ENCODE assay signal across 18 cellular contexts in the genomic region with DNA sequence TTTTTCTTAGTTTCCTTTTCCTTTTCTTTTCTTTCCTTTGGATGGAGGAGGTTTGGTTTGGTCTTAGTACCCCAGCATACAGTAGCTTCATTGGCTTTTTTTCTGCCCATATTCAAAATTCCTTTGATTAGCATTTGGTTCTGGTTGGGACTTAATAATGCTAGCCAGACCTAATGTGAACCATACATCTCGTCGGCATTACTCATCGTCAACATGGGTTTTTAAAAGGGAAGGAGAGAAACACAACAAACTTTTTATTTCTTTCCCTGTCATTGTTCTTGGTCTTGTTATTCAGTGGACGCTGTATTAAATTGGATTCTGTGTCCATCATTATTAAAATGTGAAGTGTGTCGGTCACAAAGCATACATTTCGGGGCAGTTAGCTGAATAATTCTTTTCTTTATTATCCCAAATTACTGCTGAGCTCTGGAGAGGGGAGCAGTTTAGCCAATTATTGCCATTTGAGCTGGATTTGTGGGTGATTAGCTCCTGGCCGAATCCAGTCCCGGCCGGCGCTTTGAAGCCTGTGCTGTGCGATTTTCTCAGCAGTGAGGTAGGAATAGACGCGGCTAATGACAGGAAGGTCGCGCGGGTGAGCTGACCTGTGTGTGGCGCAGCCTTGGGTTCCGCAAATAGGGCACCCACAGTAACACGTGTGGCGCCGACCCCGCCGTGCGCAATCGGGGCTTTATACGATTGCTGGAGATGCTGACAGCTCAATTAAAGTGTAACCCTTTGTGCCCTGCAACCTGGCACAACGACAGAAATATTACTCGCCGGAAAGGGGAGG.
A peak's percentile ranks its signal among the peaks of the same experiment; 100 is the strongest.
DNase-seq lines count a peak whose midpoint lies in the region; ATAC-seq and TF ChIP-seq lines count a peak whose summit lies in the region.
"Had no signal": no experiment of that assay in that cellular context is flagged by ENCODE, and none has a peak within 500 bp of the region (broad histone marks: within the 10 kb centered on the region; RNA-seq: fewer than 3 reads in every experiment).

No MANE protein-coding gene starts in this region.

- H4K20me1 ChIP-seq in GM23338 (replicated peaks; ENCODE audit: insufficient read depth): no peaks in the 10 kb centered on the region

- peaks cover 26% of the 10 kb centered on the region for H3K4me1 ChIP-seq in GM23338 (ENCODE audit: insufficient read depth)
- H3K4me1 ChIP-seq in ovary (ENCODE audit: insufficient read depth): peaks cover 1% of the 10 kb centered on the region
- H3K4me1 ChIP-seq: suprapubic skin had no signal

- H3K36me3 Mint-ChIP-seq in GM23338 (ENCODE audit: low read depth): peaks cover 1% of the 10 kb centered on the region; the same call in 2 of the 3 replicates

- H3K4me3 Mint-ChIP-seq in GM23338: peak overlapping the region; percentile 42

- intact Hi-C loops in sciatic nerve (cut with DNase I): no loop called here
- intact Hi-C loops in ovary (cut with DNase I): no loop called here

- DNase-seq in GM23338 (ENCODE audit: low spot score) (peak; percentile 32), astrocyte of the cerebellum (ENCODE audit: low read depth) (peak; percentile 34), foreskin fibroblast (peak; percentile 35 to 72), sciatic nerve (ENCODE audit: low spot score) (peak; percentile 46), ovary (no peak), ureter (ENCODE audit: low spot score) (no peak), activated T-cell treated with anti-CD3 and anti-CD28 coated beads for 4 hours (no peak)
- DNase-seq: activated CD4-positive, alpha-beta T cell treated with anti-CD3 and anti-CD28 coated beads for 4 hours; activated gamma-delta T cell; amniotic stem cell; GF-D8; left ventricle myocardium inferior; NCI-H446; RPMI8226; T1000 had no signal

- no peaks in the 10 kb centered on the region for H3F3A ChIP-seq in GM23338 (replicated peaks; ENCODE audit: low read depth)

- H3K4me2 ChIP-seq in GM23338: peak overlapping the region; percentile 70
- H3K4me2 ChIP-seq: BLaER1 treated with 17β-estradiol and CSF1 and Interleukin-3, amounts not matched to agents 10 nM and 100 nM had no signal

- H3K9me3 ChIP-seq in ovary: no peaks in the 10 kb centered on the region
- H3K9me3 ChIP-seq: suprapubic skin had no signal

- H3K4me3 ChIP-seq in GM23338 (peak overlapping the region; percentile 33; the same call in 1 of the 2 replicates), astrocyte of the cerebellum (ENCODE audit: low read depth, low read length) (peak overlapping the region; percentile 19), foreskin fibroblast (ENCODE audit: low read depth in 1 of 2, low read length in 2 of 2) (peak overlapping the region; percentile 4 to 15), ovary (no peak overlapping the region)
- H3K4me3 ChIP-seq: BLaER1 treated with 17β-estradiol and CSF1 and Interleukin-3, amounts not matched to agents 10 nM and 100 nM; gastroesophageal sphincter; left ventricle myocardium inferior; suprapubic skin had no signal

- H3K9me3 Mint-ChIP-seq in GM23338: peaks cover under 1% of the 10 kb centered on the region; the same call in 1 of the 3 replicates

- no peak overlapping the region for H2AFZ ChIP-seq in GM23338

- TF ChIP-seq EP300 in ovary (IDR thresholded peaks at IDR 0.05): no peak

- H3K27ac ChIP-seq in GM23338 (ENCODE audit: low read depth) (no peak overlapping the region), ovary (no peak overlapping the region)
- H3K27ac ChIP-seq: BLaER1 treated with 17β-estradiol and CSF1 and Interleukin-3, amounts not matched to agents 10 nM and 100 nM; gastroesophageal sphincter; left ventricle myocardium inferior; suprapubic skin had no signal

- H3K4me1 Mint-ChIP-seq in GM23338: peaks cover 44% of the 10 kb centered on the region

- no peaks in the 10 kb centered on the region for H3K36me3 ChIP-seq in GM23338 (ENCODE audit: insufficient read depth)
- H3K36me3 ChIP-seq in ovary: no peaks in the 10 kb centered on the region
- H3K36me3 ChIP-seq: gastroesophageal sphincter, left ventricle myocardium inferior, suprapubic skin had no signal

- no peaks in the 10 kb centered on the region for H3K9me2 ChIP-seq in GM23338 (ENCODE audit: insufficient read depth)

- no peak for TF ChIP-seq POLR2A in ovary (IDR thresholded peaks at IDR 0.05)

- TF ChIP-seq CTCF in GM23338 (conservative IDR thresholded peaks at IDR 0.05; ENCODE audit: low read depth in 2 of 2): no peak
- no peak for TF ChIP-seq CTCF in astrocyte of the cerebellum (IDR thresholded peaks at IDR 0.05; ENCODE audit: low read depth, low read length, missing control alignments)
- TF ChIP-seq CTCF in foreskin fibroblast (IDR thresholded peaks at IDR 0.05; ENCODE audit: low read depth, low read length): no peak
- no peak for TF ChIP-seq CTCF in ovary (IDR thresholded peaks at IDR 0.05)

- in situ Hi-C loops in astrocyte of the cerebellum (cut with HindIII; ENCODE audit: low sequenced_read_pairs): no loop called here

- 0 out of 2 replicates have a peak, but pooled peaks cover 4% of the 10 kb centered on the region for H3K79me2 ChIP-seq in GM23338 (replicated peaks; ENCODE audit: insufficient read depth)

- H3K27ac Mint-ChIP-seq in GM23338: 0 out of 2 replicates have a peak overlapping the region, but pooled peaks have one; percentile 23

- no peaks in the 10 kb centered on the region for H3K27me3 ChIP-seq in GM23338 (ENCODE audit: insufficient read depth)
- no peaks in the 10 kb centered on the region for H3K27me3 ChIP-seq in ovary
- H3K27me3 ChIP-seq: BLaER1 treated with 17β-estradiol and CSF1 and Interleukin-3, amounts not matched to agents 10 nM and 100 nM; gastroesophageal sphincter; suprapubic skin had no signal

- peak; percentile 62 for ATAC-seq in GM23338
- no peak for ATAC-seq in sciatic nerve
- ATAC-seq: gastroesophageal sphincter had no signal

- H3K27me3 Mint-ChIP-seq in GM23338 (ENCODE audit: insufficient read depth, low read depth, poor library complexity): peaks cover 4% of the 10 kb centered on the region

- WGBS in ovary, 3 donors: 66 to 69% (median 68%) methylated on average over 29 of the region's 29 CpGs

TF ChIP-seq in GM23338, 12 proteins besides CTCF, POLR2A, EP300 and RAD21:
- TF ChIP-seq CREB1 (CRISPR knock-in tag; IDR thresholded peaks at IDR 0.05; ENCODE audit: low read depth) (no peak), EZH2phosphoT487 (IDR thresholded peaks at IDR 0.05; ENCODE audit: unreplicated experiment) (no peak), STAT1 (IDR thresholded peaks at IDR 0.05; ENCODE audit: unreplicated experiment) (no peak), EZH2 (IDR thresholded peaks at IDR 0.05; ENCODE audit: low read depth, unreplicated experiment) (no peak), JUNB (IDR thresholded peaks at IDR 0.05; ENCODE audit: unreplicated experiment) (no peak), POLR2AphosphoS5 (IDR thresholded peaks at IDR 0.05; ENCODE audit: low read depth) (no peak)
- TF ChIP-seq, protein P1, sequence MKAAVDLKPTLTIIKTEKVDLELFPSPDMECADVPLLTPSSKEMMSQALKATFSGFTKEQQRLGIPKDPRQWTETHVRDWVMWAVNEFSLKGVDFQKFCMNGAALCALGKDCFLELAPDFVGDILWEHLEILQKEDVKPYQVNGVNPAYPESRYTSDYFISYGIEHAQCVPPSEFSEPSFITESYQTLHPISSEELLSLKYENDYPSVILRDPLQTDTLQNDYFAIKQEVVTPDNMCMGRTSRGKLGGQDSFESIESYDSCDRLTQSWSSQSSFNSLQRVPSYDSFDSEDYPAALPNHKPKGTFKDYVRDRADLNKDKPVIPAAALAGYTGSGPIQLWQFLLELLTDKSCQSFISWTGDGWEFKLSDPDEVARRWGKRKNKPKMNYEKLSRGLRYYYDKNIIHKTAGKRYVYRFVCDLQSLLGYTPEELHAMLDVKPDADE (IDR thresholded peaks at IDR 0.05): no peak
TF ChIP-seq in GM23338: peak in this region for 0.

Comparison
In these comparisons a context has a peak if more than half of its experiments do, and no peak if none do; other contexts are left out.
1. DNase-seq: peak in GM23338 (single experiment), astrocyte of the cerebellum (single experiment), foreskin fibroblast (2 of 2) and sciatic nerve (single experiment); none in ovary (0 of 5), ureter (single experiment) and activated T-cell treated with anti-CD3 and anti-CD28 coated beads for 4 hours (single experiment).